Comparison of ENCODE assay signal across 8 cellular contexts in the genomic region with DNA sequence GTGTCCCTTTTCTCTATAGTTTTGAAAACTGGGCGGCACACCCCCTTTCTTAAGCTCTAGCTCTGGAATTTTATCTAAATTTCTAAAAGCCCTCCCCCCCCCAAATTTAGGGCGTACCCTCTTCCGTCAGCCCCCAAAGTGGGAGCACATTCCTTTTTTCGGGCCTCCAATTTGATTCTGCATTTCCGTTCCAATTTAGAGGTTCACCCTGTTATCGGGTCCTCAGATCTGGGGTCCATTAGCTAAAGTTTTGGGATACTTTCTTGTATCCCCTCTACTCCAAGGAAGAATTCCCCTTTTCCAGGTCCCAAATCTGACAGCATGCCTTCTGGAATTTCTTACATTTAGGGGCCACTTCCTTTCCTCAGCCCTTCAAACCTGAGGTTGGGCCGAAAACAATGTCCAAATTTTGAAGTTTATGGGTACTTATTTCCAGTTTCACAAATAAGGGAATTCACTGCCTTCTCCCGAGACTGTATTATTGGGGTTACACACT. TPM values are rescaled to one million over a fixed set of nuclear protein-coding genes. Genes with fewer than 3 reads are reported as not detected.
DNase-seq lines count a peak whose midpoint lies in the region; ATAC-seq and TF ChIP-seq lines count a peak whose summit lies in the region.

No MANE protein-coding gene starts in this region.

- whole genome bisulfite sequencing in esophagus squamous epithelium, 2 donors, result 7 to 8% methylated on average over 8 of the region's 8 CpGs

- peak overlapping the region; percentile 90 for H3K4me3 Mint-ChIP-seq in progenitor cell of endocrine pancreas (ENCODE audit: low read depth)

- H3K27me3 ChIP-seq in DOHH2 (ENCODE audit: control insufficient read depth, low read length) (no peaks in the 10 kb centered on the region), RWPE2 (ENCODE audit: insufficient read depth, poor library complexity, severe bottlenecking) (no peaks in the 10 kb centered on the region), esophagus squamous epithelium (no peaks in the 10 kb centered on the region)

- peaks cover 12% of the 10 kb centered on the region for H3F3A ChIP-seq in DOHH2 (ENCODE audit: control insufficient read depth, insufficient read depth)

- peaks cover 35% of the 10 kb centered on the region for H3K4me1 Mint-ChIP-seq in progenitor cell of endocrine pancreas (ENCODE audit: low read depth)

- H3K9me2 ChIP-seq in DOHH2 (replicated peaks; ENCODE audit: control insufficient read depth, low read length), result no peaks in the 10 kb centered on the region

- peaks cover 45% of the 10 kb centered on the region for H3K4me1 ChIP-seq in DOHH2 (ENCODE audit: control insufficient read depth, low read length)
- peaks cover 38% of the 10 kb centered on the region for H3K4me1 ChIP-seq in RWPE2 (ENCODE audit: insufficient read depth, poor library complexity, severe bottlenecking)
- peaks cover 35 to 93% (median 65%) of the 10 kb centered on the region in 3 donors for H3K4me1 ChIP-seq in esophagus squamous epithelium

- DNase-seq in RWPE2 (ENCODE audit: low spot score) (no peak), esophagus squamous epithelium (lab: John Stamatoyannopoulos, UW) (no peak), progenitor cell of endocrine pancreas (ENCODE audit: low spot score, unreplicated experiment) (no peak), epidermal melanocyte (ENCODE audit: insufficient read length, low spot score) (no peak), retina (no peak), inferior parietal cortex (ENCODE audit: extremely low spot score) (no peak)

- no peak for TF ChIP-seq POLR2A in esophagus squamous epithelium (IDR thresholded peaks at IDR 0.05)

- H3K36me3 ChIP-seq in DOHH2 (ENCODE audit: control insufficient read depth, low read length), result peaks cover 38% of the 10 kb centered on the region
- H3K36me3 ChIP-seq in RWPE2 (ENCODE audit: low read depth), result peaks cover 16% of the 10 kb centered on the region
- H3K36me3 ChIP-seq in esophagus squamous epithelium, result peaks cover 0 to 14% (median 0%) of the 10 kb centered on the region in 3 donors

- peaks cover 7% of the 10 kb centered on the region for H3K9me3 Mint-ChIP-seq in progenitor cell of endocrine pancreas (ENCODE audit: low read depth)

- H3K27ac ChIP-seq in DOHH2 (ENCODE audit: low read depth, low read length) (peak overlapping the region; percentile 36), RWPE2 (ENCODE audit: poor library complexity, severe bottlenecking) (peak overlapping the region; percentile 61), esophagus squamous epithelium (peak overlapping the region; percentile 88 to 99 (median 96))

- peak overlapping the region; percentile 79 for H3K4me3 ChIP-seq in DOHH2 (ENCODE audit: low read length)
- peak overlapping the region; percentile 91 for H3K4me3 ChIP-seq in RWPE2 (ENCODE audit: severe bottlenecking)
- peak overlapping the region; percentile 48 to 84 (median 69) for H3K4me3 ChIP-seq in esophagus squamous epithelium

- intact Hi-C loops in esophagus squamous epithelium (cut with DNase I), result no loop called here

- no peaks in the 10 kb centered on the region for H3K27me3 Mint-ChIP-seq in progenitor cell of endocrine pancreas

- no peak for ATAC-seq in RWPE2 (ENCODE audit: low read depth)
- no peak for ATAC-seq in GM18907 (IDR thresholded peaks at IDR 0.05; ENCODE audit: unreplicated experiment)

- H3K9me3 ChIP-seq in DOHH2 (ENCODE audit: control insufficient read depth, insufficient read depth, low read length) (peaks cover 5% of the 10 kb centered on the region; the same call in 1 of the 2 replicates), RWPE2 (ENCODE audit: severe bottlenecking) (no peaks in the 10 kb centered on the region), esophagus squamous epithelium (no peaks in the 10 kb centered on the region)

- no peaks in the 10 kb centered on the region for H4K20me1 ChIP-seq in DOHH2 (ENCODE audit: control insufficient read depth, insufficient read depth, low read depth, low read length)

- peaks cover 7% of the 10 kb centered on the region for H3K36me3 Mint-ChIP-seq in progenitor cell of endocrine pancreas (ENCODE audit: insufficient read depth)

- H3K27ac Mint-ChIP-seq in progenitor cell of endocrine pancreas, result peak overlapping the region; percentile 91

- TF ChIP-seq CTCF in DOHH2 (IDR thresholded peaks at IDR 0.05; ENCODE audit: low read depth, low read length, poor library complexity, severe bottlenecking) (no peak), RWPE2 (IDR thresholded peaks at IDR 0.05; ENCODE audit: poor library complexity, severe bottlenecking) (no peak), esophagus squamous epithelium (IDR thresholded peaks at IDR 0.05) (no peak), progenitor cell of endocrine pancreas (IDR thresholded peaks at IDR 0.05; ENCODE audit: unreplicated experiment) (no peak)

- H3K79me2 ChIP-seq in DOHH2 (ENCODE audit: control insufficient read depth, low read length), result peaks cover 54% of the 10 kb centered on the region

- H3K4me2 ChIP-seq in DOHH2 (ENCODE audit: low read length), result peak overlapping the region; percentile 97

RNA-seq across cellular contexts. Expression of a gene that starts 0.8 kb away (rescaled TPM):
- total RNA-seq in esophagus squamous epithelium, result 10 to 100 TPM; 13.6 to 33.2 (median 16.6) TPM
- 37.1 and 42.2 TPM in 2 replicates for total RNA-seq in progenitor cell of endocrine pancreas

RNA-seq across cellular contexts. Expression of a gene that starts 30.6 kb away (rescaled TPM):
- total RNA-seq in esophagus squamous epithelium (100 to 1,000 TPM; 149 to 326 (median 182) TPM), progenitor cell of endocrine pancreas (491 and 515 TPM in 2 replicates)

Comparison
In these comparisons a context has a peak if more than half of its experiments do, and no peak if none do; other contexts are left out.
1. H3K27ac ChIP-seq: peak in every context shown above with its lines; median percentile 96 in esophagus squamous epithelium; 61 in RWPE2; 36 in DOHH2.